15 cellular contexts compared by ENCODE assay signal in genomic region chr2:2577366-2577765, GRCh38.
DNase-seq lines count a peak whose midpoint lies in the region; ATAC-seq and TF ChIP-seq lines count a peak whose summit lies in the region.
"Had no signal": no experiment of that assay in that cellular context is flagged by ENCODE, and none has a peak within 500 bp of the region (broad histone marks: within the 10 kb centered on the region; RNA-seq: fewer than 3 reads in every experiment).

No MANE protein-coding gene starts in this region.

- ATAC-seq in SK-N-SH treated with all-trans-retinoic acid at 6 μM for 48 hours (no peak), Right ventricle myocardium inferior (no peak)
- ATAC-seq: A549, GM12878 had no signal

- H3K4me2 ChIP-seq in SK-N-SH = no peak overlapping the region
- H3K4me2 ChIP-seq: A549 had no signal

- no peaks in the 10 kb centered on the region for H4K20me1 ChIP-seq in SK-N-SH (ENCODE audit: insufficient read depth)

- H3K4me3 ChIP-seq in SK-N-SH (ENCODE audit: low read depth in 2 of 2, low read length in 1 of 2) = no peak overlapping the region
- H3K4me3 ChIP-seq: A549, GM12878, tibial artery had no signal

- intact Hi-C loops in Right ventricle myocardium inferior (cut with DNase I) = no loop called here

- TF ChIP-seq EP300 in SK-N-SH (IDR thresholded peaks at IDR 0.05; ENCODE audit: borderline replicate concordance in 1 of 2, low read depth in 1 of 2, low read length in 1 of 2) = no peak

- no peaks in the 10 kb centered on the region for H3K9me3 ChIP-seq in SK-N-SH
- H3K9me3 ChIP-seq: tibial artery had no signal

- POLR2A ChIA-PET in SK-N-SH (lab: Yijun Ruan, JAX) = no interaction called here

- H3K79me2 ChIP-seq in SK-N-SH (ENCODE audit: insufficient read depth) = no peaks in the 10 kb centered on the region

- H3K9me2 ChIP-seq in SK-N-SH = no peaks in the 10 kb centered on the region

- no peak overlapping the region for H3K27ac ChIP-seq in SK-N-SH (ENCODE audit: low read depth in 2 of 2, low read length in 1 of 2)
- H3K27ac ChIP-seq: A549, tibial artery had no signal

- TF ChIP-seq CTCF in SK-N-SH (IDR thresholded peaks at IDR 0.05) = no peak

- peak; percentile 47 for DNase-seq in SK-N-SH
- DNase-seq in amygdala (lab: John Stamatoyannopoulos, UW) = peak in 55 of 56 donors; percentile 36 to 92 (median 75)
- peak; percentile 83 for DNase-seq in mesenteric fat pad (ENCODE audit: low spot score)
- DNase-seq in foreskin melanocyte = no peak
- DNase-seq in T-helper 1 cell = no peak
- DNase-seq in SIG-M5 treated with dmso at 0.1 percent for 504 hours (lab: John Stamatoyannopoulos, UW; ENCODE audit: unreplicated experiment) = no peak
- DNase-seq in Right ventricle myocardium inferior (ENCODE audit: missing footprints) = no peak
- DNase-seq: activated CD4-positive, CD25-positive, alpha-beta regulatory T cell; activated T-cell treated with anti-CD3 and anti-CD28 coated beads for 4 hours; NCI-H2029; SIG-M5; tibial artery had no signal

- no peaks in the 10 kb centered on the region for H3K36me3 ChIP-seq in SK-N-SH (replicated peaks in 1 of 2; ENCODE audit: control insufficient read depth in 1 of 2, insufficient read depth in 2 of 2, low read length in 1 of 2)
- H3K36me3 ChIP-seq: tibial artery had no signal

- peaks cover 0 to 18% of the 10 kb centered on the region in 2 experiments; a peak in 2 of 4 replicates for H3K4me1 ChIP-seq in SK-N-SH (ENCODE audit: control insufficient read depth in 1 of 2, insufficient read depth in 2 of 2, low read depth in 1 of 2, low read length in 1 of 2)
- H3K4me1 ChIP-seq: A549, tibial artery had no signal

- H3F3A ChIP-seq in SK-N-SH (replicated peaks; ENCODE audit: insufficient read depth) = no peaks in the 10 kb centered on the region

- 41% methylated on average over 13 of the region's 13 CpGs for WGBS in SK-N-SH (ENCODE audit: low lambda C conversion rate)

- H3K9ac ChIP-seq in SK-N-SH = no peak overlapping the region

- CTCF ChIA-PET in SK-N-SH (lab: Yijun Ruan, JAX) = interaction anchor here (1.2 kb wide), 1 partner anchor 10 kb away, joined by 4 read pairs; no protein-coding TSS in a partner anchor

- no peak for TF ChIP-seq RAD21 in SK-N-SH (IDR thresholded peaks at IDR 0.05; ENCODE audit: low read length)

- H3K27me3 ChIP-seq in SK-N-SH (ENCODE audit: insufficient read depth) = no peaks in the 10 kb centered on the region

- H2AFZ ChIP-seq in SK-N-SH (ENCODE audit: low read depth) = no peak overlapping the region

TF ChIP-seq in SK-N-SH, 30 proteins besides CTCF, POLR2A, EP300 and RAD21 (continues in another document):
- TF ChIP-seq FOSL2 (IDR thresholded peaks at IDR 0.05; ENCODE audit: borderline replicate concordance, low read depth) (no peak), USF2 (IDR thresholded peaks at IDR 0.05; ENCODE audit: borderline replicate concordance, low read depth, low read length) (no peak), CHD2 (IDR thresholded peaks at IDR 0.05; ENCODE audit: low read length, partially characterized antibody) (no peak), RFX5 (IDR thresholded peaks at IDR 0.05; ENCODE audit: low read length) (no peak), TAF1 (IDR thresholded peaks at IDR 0.05; ENCODE audit: borderline replicate concordance, low read depth, low read length) (no peak), MXI1 (IDR thresholded peaks at IDR 0.05; ENCODE audit: low read depth, low read length) (no peak), REST (IDR thresholded peaks at IDR 0.05; ENCODE audit: low read depth, low read length) (no peak), NFIC (IDR thresholded peaks at IDR 0.05; ENCODE audit: borderline replicate concordance) (no peak), MEF2A (IDR thresholded peaks at IDR 0.05; ENCODE audit: borderline replicate concordance, low read depth) (no peak), SIN3A (IDR thresholded peaks at IDR 0.05; ENCODE audit: borderline replicate concordance, low read depth, low read length) (no peak), POLR2AphosphoS5 (IDR thresholded peaks at IDR 0.05; ENCODE audit: low read depth, low read length) (no peak), NRF1 (IDR thresholded peaks at IDR 0.05; ENCODE audit: low read depth, low read length) (no peak)

TF ChIP-seq in SK-N-SH treated with all-trans-retinoic acid at 6 μM for 48 hours, 23 proteins besides CTCF, POLR2A, EP300 and RAD21:
- TF ChIP-seq ZFP3 (CRISPR knock-in tag; IDR thresholded peaks at IDR 0.05) (no peak), ZNF565 (CRISPR knock-in tag; conservative IDR thresholded peaks at IDR 0.05; ENCODE audit: low read depth) (no peak), PPARA (CRISPR knock-in tag; IDR thresholded peaks at IDR 0.05; ENCODE audit: borderline replicate concordance) (no peak), CSDC2 (CRISPR knock-in tag; IDR thresholded peaks at IDR 0.05) (no peak), TCF4 (CRISPR knock-in tag; IDR thresholded peaks at IDR 0.05; ENCODE audit: borderline replicate concordance) (no peak), ZC3H10 (CRISPR knock-in tag; IDR thresholded peaks at IDR 0.05) (no peak), CSRNP3 (CRISPR knock-in tag; IDR thresholded peaks at IDR 0.05) (no peak), ESRRG (CRISPR knock-in tag; IDR thresholded peaks at IDR 0.05) (no peak), ZNF70 (CRISPR knock-in tag; IDR thresholded peaks at IDR 0.05) (no peak)
- TF ChIP-seq, protein P1, sequence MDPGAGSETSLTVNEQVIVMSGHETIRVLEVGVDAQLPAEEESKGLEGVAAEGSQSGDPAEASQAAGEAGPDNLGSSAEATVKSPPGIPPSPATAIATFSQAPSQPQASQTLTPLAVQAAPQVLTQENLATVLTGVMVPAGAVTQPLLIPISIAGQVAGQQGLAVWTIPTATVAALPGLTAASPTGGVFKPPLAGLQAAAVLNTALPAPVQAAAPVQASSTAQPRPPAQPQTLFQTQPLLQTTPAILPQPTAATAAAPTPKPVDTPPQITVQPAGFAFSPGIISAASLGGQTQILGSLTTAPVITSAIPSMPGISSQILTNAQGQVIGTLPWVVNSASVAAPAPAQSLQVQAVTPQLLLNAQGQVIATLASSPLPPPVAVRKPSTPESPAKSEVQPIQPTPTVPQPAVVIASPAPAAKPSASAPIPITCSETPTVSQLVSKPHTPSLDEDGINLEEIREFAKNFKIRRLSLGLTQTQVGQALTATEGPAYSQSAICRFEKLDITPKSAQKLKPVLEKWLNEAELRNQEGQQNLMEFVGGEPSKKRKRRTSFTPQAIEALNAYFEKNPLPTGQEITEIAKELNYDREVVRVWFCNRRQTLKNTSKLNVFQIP (CRISPR knock-in tag; IDR thresholded peaks at IDR 0.05; ENCODE audit: borderline replicate concordance, low read depth) = no peak

Comparison
In these comparisons a context has a peak if more than half of its experiments do, and no peak if none do; other contexts are left out.
1. DNase-seq: peak in SK-N-SH (single experiment), amygdala (55 of 56) and mesenteric fat pad (single experiment); none in foreskin melanocyte (single experiment), T-helper 1 cell (0 of 5), SIG-M5 treated with dmso at 0.1 percent for 504 hours (single experiment) and Right ventricle myocardium inferior (single experiment).